ENCODE assay signal across 11 cellular contexts in genomic region chr12:120447992-120448391, GRCh38. TPM values are rescaled to one million over a fixed set of nuclear protein-coding genes. Genes with fewer than 3 reads are reported as not detected.
DNase-seq lines count a peak whose midpoint lies in the region; ATAC-seq and TF ChIP-seq lines count a peak whose summit lies in the region.
"Had no signal": no experiment of that assay in that cellular context is flagged by ENCODE, and none has a peak within 500 bp of the region (broad histone marks: within the 10 kb centered on the region; RNA-seq: fewer than 3 reads in every experiment).

No MANE protein-coding gene starts in this region.

- H3K36me3 ChIP-seq in OCI-LY7 (ENCODE audit: insufficient read depth, low read length) (peaks cover 62% of the 10 kb centered on the region), smooth muscle cell (ENCODE audit: low read depth) (no peaks in the 10 kb centered on the region), gastrocnemius medialis (peaks cover 0 to 42% of the 10 kb centered on the region in 2 donors)

- no peak overlapping the region for H2AFZ ChIP-seq in OCI-LY7 (ENCODE audit: low read length)
- H2AFZ ChIP-seq in smooth muscle cell (ENCODE audit: low read depth): no peak overlapping the region

- POLR2A ChIA-PET in OCI-LY7 (lab: Charles Lee): interaction anchor here (0.5 to 0.7 kb wide), 2 partner anchors 8 to 21 kb away, joined by 3 to 4 read pairs; no protein-coding TSS in a partner anchor

- H3K4me1 ChIP-seq in OCI-LY7 (ENCODE audit: insufficient read depth, low read length, poor library complexity, severe bottlenecking) (peaks cover 28% of the 10 kb centered on the region), smooth muscle cell (ENCODE audit: low read depth) (peaks cover 9% of the 10 kb centered on the region), gastrocnemius medialis (peaks cover 19 to 20% of the 10 kb centered on the region in 2 donors)

- H3K27me3 Mint-ChIP-seq in activated T-cell treated with anti-CD3 and anti-CD28 coated beads, Interleukin-2, amount 50 U/mL, for 4 hours (ENCODE audit: low read depth): no peaks in the 10 kb centered on the region
- no peaks in the 10 kb centered on the region for H3K27me3 Mint-ChIP-seq in effector memory CD8-positive, alpha-beta T cell

- H3K4me3 ChIP-seq in OCI-LY7 (ENCODE audit: low read depth, low read length, poor library complexity, severe bottlenecking): peak overlapping the region; percentile 96
- H3K4me3 ChIP-seq in smooth muscle cell: peak overlapping the region; percentile 80
- peak overlapping the region in 1 of 4 donors; percentile 95 for H3K4me3 ChIP-seq in gastrocnemius medialis
- H3K4me3 ChIP-seq: mucosa of descending colon had no signal

- CTCF ChIA-PET in OCI-LY7 (lab: Charles Lee; ENCODE audit: unreplicated experiment): no interaction called here

- 97% methylated on average over 4 of the region's 4 CpGs for WGBS in smooth muscle cell (ENCODE audit: low lambda C conversion rate)

- no peak overlapping the region for H3K27ac ChIP-seq in OCI-LY7 (ENCODE audit: low read depth, low read length, poor library complexity, severe bottlenecking)
- H3K27ac ChIP-seq in smooth muscle cell (ENCODE audit: low read depth): no peak overlapping the region
- no peak overlapping the region for H3K27ac ChIP-seq in gastrocnemius medialis

- H3K4me1 Mint-ChIP-seq in activated T-cell treated with anti-CD3 and anti-CD28 coated beads, Interleukin-2, amount 50 U/mL, for 4 hours (ENCODE audit: low read depth): peaks cover 26% of the 10 kb centered on the region
- H3K4me1 Mint-ChIP-seq in effector memory CD8-positive, alpha-beta T cell (ENCODE audit: low read depth in 2 of 2): peaks cover 18 to 19% of the 10 kb centered on the region in 2 donors

- intact Hi-C loops in OCI-LY7 (cut with micrococcal nuclease; ENCODE audit: unreplicated experiment): no loop called here
- intact Hi-C loops in gastrocnemius medialis (cut with DNase I; ENCODE audit: low total_unique reads): loop anchor here (2.0 to 10.0 kb wide), 2 partner anchors 21 to 197 kb away; partner anchors contain the start of genes CABP1 and SRSF9

- TF ChIP-seq POLR2A in gastrocnemius medialis (IDR thresholded peaks at IDR 0.05): no peak

- ATAC-seq in activated T-cell treated with anti-CD3 and anti-CD28 coated beads, Interleukin-2, amount 50 U/mL, for 4 hours: no peak
- ATAC-seq in effector memory CD8-positive, alpha-beta T cell (replicated peaks): no peak
- ATAC-seq in gastrocnemius medialis (no peak), HG02623 (IDR thresholded peaks at IDR 0.05; ENCODE audit: unreplicated experiment) (no peak), GM18870 (IDR thresholded peaks at IDR 0.05; ENCODE audit: unreplicated experiment) (no peak)
- ATAC-seq: mucosa of descending colon, Panc1 had no signal

- peaks cover 71% of the 10 kb centered on the region for H3K79me2 ChIP-seq in OCI-LY7 (ENCODE audit: insufficient read depth, low read depth, low read length)
- peaks cover 58% of the 10 kb centered on the region for H3K79me2 ChIP-seq in smooth muscle cell (ENCODE audit: low read depth)

- H3K9me3 ChIP-seq in OCI-LY7 (ENCODE audit: low read length) (no peaks in the 10 kb centered on the region), smooth muscle cell (replicated peaks; ENCODE audit: low read depth) (no peaks in the 10 kb centered on the region), gastrocnemius medialis (no peaks in the 10 kb centered on the region)
- H3K9me3 ChIP-seq: mucosa of descending colon had no signal

- H3K9me3 Mint-ChIP-seq in activated T-cell treated with anti-CD3 and anti-CD28 coated beads, Interleukin-2, amount 50 U/mL, for 4 hours: no peaks in the 10 kb centered on the region
- no peaks in the 10 kb centered on the region for H3K9me3 Mint-ChIP-seq in effector memory CD8-positive, alpha-beta T cell

- no peaks in the 10 kb centered on the region for H3K9me2 ChIP-seq in OCI-LY7 (ENCODE audit: insufficient read depth, low read length)

- H3F3A ChIP-seq in smooth muscle cell (ENCODE audit: low read depth): peaks cover 7% of the 10 kb centered on the region

- H4K20me1 ChIP-seq in OCI-LY7 (ENCODE audit: insufficient read depth, low read length) (no peaks in the 10 kb centered on the region), smooth muscle cell (ENCODE audit: low read depth) (peaks cover 8% of the 10 kb centered on the region)

- H3K9ac ChIP-seq in smooth muscle cell (ENCODE audit: low read depth): no peak overlapping the region

- in situ Hi-C loops in gastrocnemius medialis (cut with MboI; ENCODE audit: low sequenced_read_pairs in 4 of 4): no loop called here

- peaks cover 11% of the 10 kb centered on the region for H3K36me3 Mint-ChIP-seq in activated T-cell treated with anti-CD3 and anti-CD28 coated beads, Interleukin-2, amount 50 U/mL, for 4 hours (ENCODE audit: insufficient read depth)
- H3K36me3 Mint-ChIP-seq in effector memory CD8-positive, alpha-beta T cell (ENCODE audit: insufficient read depth): peaks cover 58% of the 10 kb centered on the region

- H3K4me2 ChIP-seq in OCI-LY7 (ENCODE audit: low read length) (peak overlapping the region; percentile 92), smooth muscle cell (no peak overlapping the region)

- H3K27ac Mint-ChIP-seq in effector memory CD8-positive, alpha-beta T cell: peak overlapping the region; percentile 92 to 99

- H3K4me3 Mint-ChIP-seq in activated T-cell treated with anti-CD3 and anti-CD28 coated beads, Interleukin-2, amount 50 U/mL, for 4 hours: peak overlapping the region; percentile 97
- H3K4me3 Mint-ChIP-seq in effector memory CD8-positive, alpha-beta T cell: peak overlapping the region; percentile 96 to 99

- H3K27me3 ChIP-seq in smooth muscle cell (ENCODE audit: low read depth) (no peaks in the 10 kb centered on the region), gastrocnemius medialis (no peaks in the 10 kb centered on the region)

- TF ChIP-seq CTCF in OCI-LY7 (conservative IDR thresholded peaks at IDR 0.05; ENCODE audit: low read length) (no peak), smooth muscle cell (IDR thresholded peaks at IDR 0.05; ENCODE audit: borderline replicate concordance, insufficient read depth, poor library complexity, severe bottlenecking) (no peak), gastrocnemius medialis (IDR thresholded peaks at IDR 0.05 in 4 of 5, conservative IDR thresholded peaks at IDR 0.05 in 1 of 5) (no peak)

- no peak for DNase-seq in activated T-cell treated with anti-CD3 and anti-CD28 coated beads, Interleukin-2, amount 50 U/mL, for 4 hours
- no peak for DNase-seq in activated T-cell treated with anti-CD3 and anti-CD28 coated beads for 4 hours
- no peak for DNase-seq in OCI-LY7 (ENCODE audit: low spot score)
- DNase-seq in effector memory CD8-positive, alpha-beta T cell: no peak
- no peak for DNase-seq in smooth muscle cell (lab: John Stamatoyannopoulos, UW; ENCODE audit: unreplicated experiment)
- no peak for DNase-seq in gastrocnemius medialis
- DNase-seq: mucosa of descending colon, NCI-H2171 treated with DMSO at 0.1 percent for 48 hours had no signal

- BruUV-seq in OCI-LY7 (replicated peaks; lab: Mats Ljungman, UMichigan): no TSS peak

RNA-seq across cellular contexts. Expression of gene GATC, which starts 1.7 kb away (rescaled TPM):
- 10 to 100 TPM; 47.6 to 58.0 (median 55.1) TPM for total RNA-seq in activated T-cell treated with anti-CD3 and anti-CD28 coated beads, Interleukin-2, amount 50 U/mL, for 4 hours
- total RNA-seq in OCI-LY7 (2014; rRNA removed; shearing (Covaris generic)): 36.1 and 37.6 TPM in 2 replicates
- total RNA-seq in OCI-LY7 (2022): 34.6 and 35.8 TPM in 2 replicates
- 13.4 and 22.2 TPM in 2 replicates for total RNA-seq in smooth muscle cell
- polyA plus RNA-seq in smooth muscle cell: 9.8 and 10.3 TPM in 2 replicates
- 10 to 100 TPM; 14.5 to 20.7 (median 18.4) TPM for total RNA-seq in gastrocnemius medialis

RNA-seq across cellular contexts. Expression of gene TRIAP1, which starts 1.8 kb away (rescaled TPM):
- total RNA-seq in activated T-cell treated with anti-CD3 and anti-CD28 coated beads, Interleukin-2, amount 50 U/mL, for 4 hours: 10 to 100 TPM; 60.7 to 68.9 (median 66.4) TPM
- 23.9 and 28.3 TPM in 2 replicates for total RNA-seq in OCI-LY7 (2014; rRNA removed; shearing (Covaris generic))
- total RNA-seq in OCI-LY7 (2022) (25.9 and 26.4 TPM in 2 replicates), smooth muscle cell (47.1 and 54.8 TPM in 2 replicates), gastrocnemius medialis (10 to 100 TPM; 14.4 to 33.7 (median 28.0) TPM)
- polyA plus RNA-seq in smooth muscle cell: 67.0 and 70.6 TPM in 2 replicates

RNA-seq across cellular contexts. Expression of gene COX6A1, which starts 10.1 kb away (rescaled TPM):
- total RNA-seq in activated T-cell treated with anti-CD3 and anti-CD28 coated beads, Interleukin-2, amount 50 U/mL, for 4 hours: 100 to 1,000 TPM; 495 to 510 (median 508) TPM
- total RNA-seq in OCI-LY7 (2014; rRNA removed; shearing (Covaris generic)): 543 and 591 TPM in 2 replicates
- total RNA-seq in OCI-LY7 (2022) (449 and 453 TPM in 2 replicates), smooth muscle cell (597 and 788 TPM in 2 replicates), gastrocnemius medialis (10 to 100 TPM; 46.9 to 90.8 (median 74.3) TPM)
- polyA plus RNA-seq in smooth muscle cell: 949 and 1,088 TPM in 2 replicates

RNA-seq across cellular contexts. Expression of gene SRSF9, which starts 21.6 kb away (rescaled TPM):
- total RNA-seq in activated T-cell treated with anti-CD3 and anti-CD28 coated beads, Interleukin-2, amount 50 U/mL, for 4 hours: 100 to 1,000 TPM; 259 to 288 (median 272) TPM
- 181 and 203 TPM in 2 replicates for total RNA-seq in OCI-LY7 (2014; rRNA removed; shearing (Covaris generic))
- total RNA-seq in OCI-LY7 (2022) (281 and 295 TPM in 2 replicates), smooth muscle cell (133 and 148 TPM in 2 replicates), gastrocnemius medialis (10 to 100 TPM; 13.5 to 18.6 (median 16.0) TPM)
- 264 and 289 TPM in 2 replicates for polyA plus RNA-seq in smooth muscle cell

RNA-seq across cellular contexts. Expression of gene DYNLL1, which starts 47.9 kb away (rescaled TPM):
- 100 to 1,000 TPM; 243 to 252 (median 248) TPM for total RNA-seq in activated T-cell treated with anti-CD3 and anti-CD28 coated beads, Interleukin-2, amount 50 U/mL, for 4 hours
- 354 and 400 TPM in 2 replicates for total RNA-seq in OCI-LY7 (2014; rRNA removed; shearing (Covaris generic))
- 296 and 321 TPM in 2 replicates for total RNA-seq in OCI-LY7 (2022)
- 403 and 502 TPM in 2 replicates for total RNA-seq in smooth muscle cell
- 497 and 616 TPM in 2 replicates for polyA plus RNA-seq in smooth muscle cell
- 10 to 100 TPM; 16.7 to 45.0 (median 32.6) TPM for total RNA-seq in gastrocnemius medialis
